In the genomic region with DNA sequence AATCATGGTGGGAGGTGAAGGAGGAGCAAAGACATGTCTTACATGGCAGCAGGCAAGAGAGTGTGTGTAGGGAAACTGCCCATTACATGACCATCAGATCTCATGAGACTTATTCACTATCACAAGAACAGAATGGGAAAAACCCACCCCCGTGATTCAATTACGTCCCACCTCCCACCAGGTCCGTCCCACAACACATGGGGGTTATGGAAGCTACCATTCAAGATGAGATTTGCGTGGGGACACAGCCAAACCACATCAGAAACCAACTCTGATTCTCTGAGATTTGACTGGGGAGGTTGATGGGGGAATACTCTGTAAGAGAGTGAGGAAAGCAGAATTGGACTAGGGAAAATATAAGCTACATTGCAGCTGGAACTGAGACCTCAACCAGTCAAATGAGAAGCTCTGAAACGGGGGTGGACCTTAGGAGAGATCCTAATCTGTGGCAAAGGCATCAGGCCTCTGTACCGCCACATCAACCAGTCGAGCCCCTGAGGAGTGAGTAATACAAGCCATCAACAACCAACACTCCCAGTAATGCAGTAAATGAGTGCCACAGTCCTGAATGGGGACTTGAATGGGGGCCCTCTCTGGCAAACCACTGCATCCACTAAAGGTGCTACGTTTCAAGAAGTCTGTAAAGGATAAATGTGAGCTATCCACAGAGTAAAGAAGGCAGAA, we compare ENCODE assay signal across 25 cellular contexts.
DNase-seq lines count a peak whose midpoint lies in the region; ATAC-seq and TF ChIP-seq lines count a peak whose summit lies in the region.
"Had no signal": no experiment of that assay in that cellular context is flagged by ENCODE, and none has a peak within 500 bp of the region (broad histone marks: within the 10 kb centered on the region; RNA-seq: fewer than 3 reads in every experiment).

No MANE protein-coding gene starts in this region.

- TF ChIP-seq RAD21 in SK-N-SH (IDR thresholded peaks at IDR 0.05; ENCODE audit: low read length) = no peak

- H3K79me2 ChIP-seq in SK-N-SH (ENCODE audit: insufficient read depth) = no peaks in the 10 kb centered on the region
- H3K79me2 ChIP-seq: hepatocyte, parathyroid adenoma had no signal

- no peak overlapping the region for H3K27ac Mint-ChIP-seq in activated CD8-positive, alpha-beta T cell treated with anti-CD3 and anti-CD28 coated beads for 36 hours
- H3K27ac Mint-ChIP-seq in activated CD8-positive, alpha-beta T cell treated with anti-CD3 and anti-CD28 coated beads, Interleukin-2, amount 10 ng/mL, durations not matched to agents 7 days and 5 days = no peak overlapping the region
- peak overlapping the region; percentile 77 for H3K27ac Mint-ChIP-seq in activated T-helper 2 cell treated with anti-CD3 and anti-CD28 coated beads, Interferon-gamma antibody, Interleukin-2, Interleukin-4, amounts not matched to agents 10 μg/mL and 5 μg/mL and 100 μg/mL, durations not matched to agents 14 hours and 24 hours and 36 hours
- H3K27ac Mint-ChIP-seq: activated B cell treated with CpG ODN at 0.5 μM for 24 hours, brain, immature natural killer cell, nephron progenitor cell had no signal

- no peaks in the 10 kb centered on the region for H3K9me3 ChIP-seq in SK-N-SH
- H3K9me3 ChIP-seq: BE2C, upper lobe of left lung had no signal

- no peak overlapping the region for H2AFZ ChIP-seq in SK-N-SH (ENCODE audit: low read depth)
- H2AFZ ChIP-seq: hepatocyte, parathyroid adenoma had no signal

- H3K4me2 ChIP-seq in SK-N-SH = no peak overlapping the region
- H3K4me2 ChIP-seq: hepatocyte had no signal

- H3K9me2 ChIP-seq in SK-N-SH = no peaks in the 10 kb centered on the region

- no peak overlapping the region for H3K27ac ChIP-seq in SK-N-SH (ENCODE audit: low read depth in 2 of 2, low read length in 1 of 2)
- H3K27ac ChIP-seq: hepatocyte, parathyroid adenoma, upper lobe of left lung had no signal

- CTCF ChIA-PET in activated CD8-positive, alpha-beta T cell treated with anti-CD3 and anti-CD28 coated beads for 36 hours (lab: Charles Lee) = no interaction called here
- CTCF ChIA-PET in activated CD8-positive, alpha-beta T cell treated with anti-CD3 and anti-CD28 coated beads, Interleukin-2, amount 10 ng/mL, durations not matched to agents 7 days and 5 days (lab: Charles Lee) = no interaction called here
- CTCF ChIA-PET in SK-N-SH (lab: Yijun Ruan, JAX) = no interaction called here

- 58% methylated on average over 8 of the region's 8 CpGs for WGBS in SK-N-SH (ENCODE audit: low lambda C conversion rate)

- no peaks in the 10 kb centered on the region for H3K36me3 ChIP-seq in SK-N-SH (replicated peaks in 1 of 2; ENCODE audit: control insufficient read depth in 1 of 2, insufficient read depth in 2 of 2, low read length in 1 of 2)
- H3K36me3 ChIP-seq: BE2C, upper lobe of left lung had no signal

- no peak overlapping the region for H3K4me3 ChIP-seq in SK-N-SH (ENCODE audit: low read depth in 2 of 2, low read length in 1 of 2)
- H3K4me3 ChIP-seq: hepatocyte, upper lobe of left lung had no signal

- TF ChIP-seq CTCF in activated CD8-positive, alpha-beta T cell treated with anti-CD3 and anti-CD28 coated beads for 36 hours (IDR thresholded peaks at IDR 0.05) = no peak
- no peak for TF ChIP-seq CTCF in SK-N-SH (IDR thresholded peaks at IDR 0.05)

- DNase-seq in activated CD8-positive, alpha-beta T cell treated with anti-CD3 and anti-CD28 coated beads for 36 hours = peak; percentile 9
- no peak for DNase-seq in activated CD8-positive, alpha-beta T cell treated with anti-CD3 and anti-CD28 coated beads, Interleukin-2, amount 10 ng/mL, durations not matched to agents 7 days and 5 days
- DNase-seq in M059J (ENCODE audit: low read depth) (peak; percentile 15), SK-N-SH (no peak)
- no peak for DNase-seq in activated T-helper 2 cell treated with anti-CD3 and anti-CD28 coated beads, Interferon-gamma antibody, Interleukin-2, Interleukin-4, amounts not matched to agents 10 μg/mL and 5 μg/mL and 100 μg/mL, durations not matched to agents 14 hours and 24 hours and 36 hours (ENCODE audit: low spot score)
- DNase-seq in stimulated activated CD4-positive, alpha-beta T cell treated with anti-CD3 and anti-CD28 coated beads, Interleukin-2, amount 100 ng/mL, for 48 hours = peak; percentile 8 to 19
- DNase-seq: activated B cell treated with CpG ODN at 0.5 μM for 24 hours; BE2C; effector CD8-positive, alpha-beta T cell; foreskin melanocyte; H7; immature natural killer cell; left ventricle myocardium superior; MM.1S; NCI-H1417 treated with DMSO at 0.1 percent for 48 hours; NCI-H510A treated with DMSO at 0.1 percent for 48 hours; nephron progenitor cell; NK-92 treated with Interleukin-12 subunit alpha and Interleukin-12 subunit beta, amount 100 ng/mL, for 24 hours; right cardiac atrium; upper lobe of left lung had no signal

- peaks cover 26% of the 10 kb centered on the region for H3K4me1 Mint-ChIP-seq in activated CD8-positive, alpha-beta T cell treated with anti-CD3 and anti-CD28 coated beads for 36 hours (ENCODE audit: low read depth)
- H3K4me1 Mint-ChIP-seq in activated CD8-positive, alpha-beta T cell treated with anti-CD3 and anti-CD28 coated beads, Interleukin-2, amount 10 ng/mL, durations not matched to agents 7 days and 5 days (ENCODE audit: low read depth) = peaks cover 12% of the 10 kb centered on the region
- H3K4me1 Mint-ChIP-seq in activated T-helper 2 cell treated with anti-CD3 and anti-CD28 coated beads, Interferon-gamma antibody, Interleukin-2, Interleukin-4, amounts not matched to agents 10 μg/mL and 5 μg/mL and 100 μg/mL, durations not matched to agents 14 hours and 24 hours and 36 hours (ENCODE audit: low read depth) = peaks cover 41% of the 10 kb centered on the region
- H3K4me1 Mint-ChIP-seq: brain, immature natural killer cell had no signal

- H4K20me1 ChIP-seq in SK-N-SH (ENCODE audit: insufficient read depth) = no peaks in the 10 kb centered on the region

- peak; percentile 35 for ATAC-seq in activated CD8-positive, alpha-beta T cell treated with anti-CD3 and anti-CD28 coated beads for 36 hours
- ATAC-seq in activated CD8-positive, alpha-beta T cell treated with anti-CD3 and anti-CD28 coated beads, Interleukin-2, amount 10 ng/mL, durations not matched to agents 7 days and 5 days = no peak
- ATAC-seq in HG02973 (IDR thresholded peaks at IDR 0.05; ENCODE audit: unreplicated experiment) = no peak
- no peak for ATAC-seq in HG03196 (IDR thresholded peaks at IDR 0.05; ENCODE audit: unreplicated experiment)
- ATAC-seq: left ventricle myocardium superior, right cardiac atrium had no signal

- intact Hi-C loops in activated CD8-positive, alpha-beta T cell treated with anti-CD3 and anti-CD28 coated beads for 36 hours (cut with micrococcal nuclease) = no loop called here
- intact Hi-C loops in activated T-helper 2 cell treated with anti-CD3 and anti-CD28 coated beads, Interferon-gamma antibody, Interleukin-2, Interleukin-4, amounts not matched to agents 10 μg/mL and 5 μg/mL and 100 μg/mL, durations not matched to agents 14 hours and 24 hours and 36 hours (cut with micrococcal nuclease) = loop anchor here (1.0 to 10.0 kb wide), 5 partner anchors 86 to 758 kb away; no protein-coding TSS in a partner anchor

- H3K27me3 ChIP-seq in SK-N-SH (ENCODE audit: insufficient read depth) = no peaks in the 10 kb centered on the region
- H3K27me3 ChIP-seq: BE2C, hepatocyte, upper lobe of left lung had no signal

- no peaks in the 10 kb centered on the region for H3K27me3 Mint-ChIP-seq in activated CD8-positive, alpha-beta T cell treated with anti-CD3 and anti-CD28 coated beads for 36 hours
- no peaks in the 10 kb centered on the region for H3K27me3 Mint-ChIP-seq in activated CD8-positive, alpha-beta T cell treated with anti-CD3 and anti-CD28 coated beads, Interleukin-2, amount 10 ng/mL, durations not matched to agents 7 days and 5 days (ENCODE audit: low read depth)
- peaks cover 9% of the 10 kb centered on the region for H3K27me3 Mint-ChIP-seq in activated T-helper 2 cell treated with anti-CD3 and anti-CD28 coated beads, Interferon-gamma antibody, Interleukin-2, Interleukin-4, amounts not matched to agents 10 μg/mL and 5 μg/mL and 100 μg/mL, durations not matched to agents 14 hours and 24 hours and 36 hours (ENCODE audit: low read depth)
- H3K27me3 Mint-ChIP-seq: brain had no signal

- peaks cover 3% of the 10 kb centered on the region for H3K9me3 Mint-ChIP-seq in activated CD8-positive, alpha-beta T cell treated with anti-CD3 and anti-CD28 coated beads for 36 hours
- peaks cover 3% of the 10 kb centered on the region for H3K9me3 Mint-ChIP-seq in activated CD8-positive, alpha-beta T cell treated with anti-CD3 and anti-CD28 coated beads, Interleukin-2, amount 10 ng/mL, durations not matched to agents 7 days and 5 days (ENCODE audit: insufficient read depth)
- H3K9me3 Mint-ChIP-seq in activated T-helper 2 cell treated with anti-CD3 and anti-CD28 coated beads, Interferon-gamma antibody, Interleukin-2, Interleukin-4, amounts not matched to agents 10 μg/mL and 5 μg/mL and 100 μg/mL, durations not matched to agents 14 hours and 24 hours and 36 hours = peaks cover 16% of the 10 kb centered on the region
- H3K9me3 Mint-ChIP-seq: activated B cell treated with CpG ODN at 0.5 μM for 24 hours had no signal

- no peak overlapping the region for H3K9ac ChIP-seq in SK-N-SH
- H3K9ac ChIP-seq: parathyroid adenoma had no signal

- H3F3A ChIP-seq in SK-N-SH (replicated peaks; ENCODE audit: insufficient read depth) = peaks cover 10% of the 10 kb centered on the region

- H3K36me3 Mint-ChIP-seq in activated CD8-positive, alpha-beta T cell treated with anti-CD3 and anti-CD28 coated beads for 36 hours (ENCODE audit: low read depth) = no peaks in the 10 kb centered on the region
- no peaks in the 10 kb centered on the region for H3K36me3 Mint-ChIP-seq in activated CD8-positive, alpha-beta T cell treated with anti-CD3 and anti-CD28 coated beads, Interleukin-2, amount 10 ng/mL, durations not matched to agents 7 days and 5 days (ENCODE audit: low read depth)
- H3K36me3 Mint-ChIP-seq in activated T-helper 2 cell treated with anti-CD3 and anti-CD28 coated beads, Interferon-gamma antibody, Interleukin-2, Interleukin-4, amounts not matched to agents 10 μg/mL and 5 μg/mL and 100 μg/mL, durations not matched to agents 14 hours and 24 hours and 36 hours (ENCODE audit: low read depth) = peaks cover 6% of the 10 kb centered on the region
- H3K36me3 Mint-ChIP-seq: brain, immature natural killer cell had no signal

- H3K4me3 Mint-ChIP-seq in activated CD8-positive, alpha-beta T cell treated with anti-CD3 and anti-CD28 coated beads for 36 hours = no peak overlapping the region
- H3K4me3 Mint-ChIP-seq in activated CD8-positive, alpha-beta T cell treated with anti-CD3 and anti-CD28 coated beads, Interleukin-2, amount 10 ng/mL, durations not matched to agents 7 days and 5 days = no peak overlapping the region
- no peak overlapping the region for H3K4me3 Mint-ChIP-seq in activated T-helper 2 cell treated with anti-CD3 and anti-CD28 coated beads, Interferon-gamma antibody, Interleukin-2, Interleukin-4, amounts not matched to agents 10 μg/mL and 5 μg/mL and 100 μg/mL, durations not matched to agents 14 hours and 24 hours and 36 hours (ENCODE audit: low read depth)
- H3K4me3 Mint-ChIP-seq: activated B cell treated with CpG ODN at 0.5 μM for 24 hours, brain, immature natural killer cell, nephron progenitor cell had no signal

- POLR2A ChIA-PET in activated CD8-positive, alpha-beta T cell treated with anti-CD3 and anti-CD28 coated beads for 36 hours (lab: Charles Lee) = interaction anchor here (1.7 kb wide), 1 partner anchor 25 kb away, joined by 4 read pairs; no protein-coding TSS in a partner anchor
- POLR2A ChIA-PET in activated CD8-positive, alpha-beta T cell treated with anti-CD3 and anti-CD28 coated beads, Interleukin-2, amount 10 ng/mL, durations not matched to agents 7 days and 5 days (lab: Charles Lee) = no interaction called here
- POLR2A ChIA-PET in SK-N-SH (lab: Yijun Ruan, JAX) = no interaction called here

- TF ChIP-seq EP300 in SK-N-SH (IDR thresholded peaks at IDR 0.05; ENCODE audit: borderline replicate concordance in 1 of 2, low read depth in 1 of 2, low read length in 1 of 2) = no peak

- peaks cover 0 to 3% of the 10 kb centered on the region in 2 experiments; a peak in 2 of 4 replicates for H3K4me1 ChIP-seq in SK-N-SH (ENCODE audit: control insufficient read depth in 1 of 2, insufficient read depth in 2 of 2, low read depth in 1 of 2, low read length in 1 of 2)
- H3K4me1 ChIP-seq: BE2C, upper lobe of left lung had no signal

Comparison
In these comparisons a context has a peak if more than half of its experiments do, and no peak if none do; other contexts are left out.
1. DNase-seq: peak in activated CD8-positive, alpha-beta T cell treated with anti-CD3 and anti-CD28 coated beads for 36 hours (single experiment), M059J (single experiment) and stimulated activated CD4-positive, alpha-beta T cell treated with anti-CD3 and anti-CD28 coated beads, Interleukin-2, amount 100 ng/mL, for 48 hours (2 of 2); none in activated CD8-positive, alpha-beta T cell treated with anti-CD3 and anti-CD28 coated beads, Interleukin-2, amount 10 ng/mL, durations not matched to agents 7 days and 5 days (single experiment), activated T-helper 2 cell treated with anti-CD3 and anti-CD28 coated beads, Interferon-gamma antibody, Interleukin-2, Interleukin-4, amounts not matched to agents 10 μg/mL and 5 μg/mL and 100 μg/mL, durations not matched to agents 14 hours and 24 hours and 36 hours (single experiment) and SK-N-SH (single experiment).